2 cellular contexts compared by ENCODE assay signal in the genomic region with DNA sequence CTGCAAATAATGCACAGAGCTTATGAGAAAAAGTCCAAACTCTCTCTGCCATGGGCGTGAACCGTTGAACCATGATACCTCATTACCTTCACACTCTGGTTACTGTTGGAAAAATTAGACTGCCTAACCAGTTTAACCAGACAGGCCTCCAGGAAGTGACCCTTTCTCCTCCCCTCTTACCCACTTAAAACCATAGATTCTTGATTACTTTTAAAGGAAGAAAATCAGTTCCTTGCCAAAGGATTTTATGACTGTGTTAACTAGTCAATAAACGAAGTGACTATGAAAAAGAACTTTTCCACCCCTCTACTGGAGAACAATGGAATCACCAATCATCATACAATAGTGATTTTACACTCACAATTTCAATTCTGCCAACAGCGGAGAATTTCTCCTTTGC.
TF ChIP-seq lines count a peak whose summit lies in the region.

No MANE protein-coding gene starts in this region.

TF ChIP-seq in HEK293, 187 proteins besides CTCF, POLR2A, EP300 and RAD21:
- TF ChIP-seq, protein P1, sequence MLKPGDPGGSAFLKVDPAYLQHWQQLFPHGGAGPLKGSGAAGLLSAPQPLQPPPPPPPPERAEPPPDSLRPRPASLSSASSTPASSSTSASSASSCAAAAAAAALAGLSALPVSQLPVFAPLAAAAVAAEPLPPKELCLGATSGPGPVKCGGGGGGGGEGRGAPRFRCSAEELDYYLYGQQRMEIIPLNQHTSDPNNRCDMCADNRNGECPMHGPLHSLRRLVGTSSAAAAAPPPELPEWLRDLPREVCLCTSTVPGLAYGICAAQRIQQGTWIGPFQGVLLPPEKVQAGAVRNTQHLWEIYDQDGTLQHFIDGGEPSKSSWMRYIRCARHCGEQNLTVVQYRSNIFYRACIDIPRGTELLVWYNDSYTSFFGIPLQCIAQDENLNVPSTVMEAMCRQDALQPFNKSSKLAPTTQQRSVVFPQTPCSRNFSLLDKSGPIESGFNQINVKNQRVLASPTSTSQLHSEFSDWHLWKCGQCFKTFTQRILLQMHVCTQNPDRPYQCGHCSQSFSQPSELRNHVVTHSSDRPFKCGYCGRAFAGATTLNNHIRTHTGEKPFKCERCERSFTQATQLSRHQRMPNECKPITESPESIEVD (tag by site-specific recombination; IDR thresholded peaks at IDR 0.05) = 0 out of 2 replicates have a peak, but pooled peaks have one; percentile 8
- TF ChIP-seq PRDM2 (tag by site-specific recombination; IDR thresholded peaks at IDR 0.05; ENCODE audit: borderline replicate concordance) (no peak), ZNF433 (tag by site-specific recombination; IDR thresholded peaks at IDR 0.05; ENCODE audit: low read depth) (no peak)

TF ChIP-seq in K562, 482 proteins besides CTCF, POLR2A, EP300 and RAD21 (continued from another document):
- TF ChIP-seq, protein P2, sequence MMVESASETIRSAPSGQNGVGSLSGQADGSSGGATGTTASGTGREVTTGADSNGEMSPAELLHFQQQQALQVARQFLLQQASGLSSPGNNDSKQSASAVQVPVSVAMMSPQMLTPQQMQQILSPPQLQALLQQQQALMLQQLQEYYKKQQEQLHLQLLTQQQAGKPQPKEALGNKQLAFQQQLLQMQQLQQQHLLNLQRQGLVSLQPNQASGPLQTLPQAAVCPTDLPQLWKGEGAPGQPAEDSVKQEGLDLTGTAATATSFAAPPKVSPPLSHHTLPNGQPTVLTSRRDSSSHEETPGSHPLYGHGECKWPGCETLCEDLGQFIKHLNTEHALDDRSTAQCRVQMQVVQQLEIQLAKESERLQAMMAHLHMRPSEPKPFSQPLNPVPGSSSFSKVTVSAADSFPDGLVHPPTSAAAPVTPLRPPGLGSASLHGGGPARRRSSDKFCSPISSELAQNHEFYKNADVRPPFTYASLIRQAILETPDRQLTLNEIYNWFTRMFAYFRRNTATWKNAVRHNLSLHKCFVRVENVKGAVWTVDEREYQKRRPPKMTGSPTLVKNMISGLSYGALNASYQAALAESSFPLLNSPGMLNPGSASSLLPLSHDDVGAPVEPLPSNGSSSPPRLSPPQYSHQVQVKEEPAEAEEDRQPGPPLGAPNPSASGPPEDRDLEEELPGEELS (CRISPR knock-in tag; IDR thresholded peaks at IDR 0.05; ENCODE audit: borderline replicate concordance) = no peak
- TF ChIP-seq ZC3H8 (IDR thresholded peaks at IDR 0.05) = no peak
- TF ChIP-seq, protein P3, sequence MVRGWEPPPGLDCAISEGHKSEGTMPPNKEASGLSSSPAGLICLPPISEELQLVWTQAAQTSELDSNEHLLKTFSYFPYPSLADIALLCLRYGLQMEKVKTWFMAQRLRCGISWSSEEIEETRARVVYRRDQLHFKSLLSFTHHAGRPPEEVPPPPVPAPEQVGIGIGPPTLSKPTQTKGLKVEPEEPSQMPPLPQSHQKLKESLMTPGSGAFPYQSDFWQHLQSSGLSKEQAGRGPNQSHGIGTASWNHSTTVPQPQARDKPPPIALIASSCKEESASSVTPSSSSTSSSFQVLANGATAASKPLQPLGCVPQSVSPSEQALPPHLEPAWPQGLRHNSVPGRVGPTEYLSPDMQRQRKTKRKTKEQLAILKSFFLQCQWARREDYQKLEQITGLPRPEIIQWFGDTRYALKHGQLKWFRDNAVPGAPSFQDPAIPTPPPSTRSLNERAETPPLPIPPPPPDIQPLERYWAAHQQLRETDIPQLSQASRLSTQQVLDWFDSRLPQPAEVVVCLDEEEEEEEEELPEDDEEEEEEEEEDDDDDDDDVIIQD (CRISPR knock-in tag; IDR thresholded peaks at IDR 0.05) = no peak
- no peak for TF ChIP-seq TEAD1 (CRISPR knock-in tag; IDR thresholded peaks at IDR 0.05)
- no peak for TF ChIP-seq EWSR1 (IDR thresholded peaks at IDR 0.05; ENCODE audit: borderline replicate concordance, low read depth, partially characterized antibody)
